Comparison of ENCODE assay signal across 24 cellular contexts in the genomic region with DNA sequence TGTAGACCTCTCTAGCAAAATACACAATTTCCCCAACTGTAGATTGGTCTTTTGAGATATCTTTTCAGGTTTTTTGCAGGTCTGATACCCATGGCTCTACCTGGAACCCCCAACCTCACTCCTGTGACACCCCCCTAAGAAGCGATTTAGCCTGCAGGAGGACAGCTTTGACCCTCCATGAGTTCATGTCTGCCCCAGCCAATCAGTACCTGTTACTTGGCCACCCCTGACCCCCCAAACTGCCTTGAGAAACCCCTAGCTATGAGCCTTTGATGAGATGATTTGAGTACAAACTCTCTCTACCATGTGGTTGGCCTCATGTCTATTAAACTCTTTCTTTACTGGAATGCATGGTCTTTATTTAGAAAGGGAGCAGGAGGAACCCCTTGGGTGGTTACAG. TPM values are rescaled to one million over a fixed set of nuclear protein-coding genes. Genes with fewer than 3 reads are reported as not detected.
DNase-seq lines count a peak whose midpoint lies in the region; ATAC-seq and TF ChIP-seq lines count a peak whose summit lies in the region.
"Had no signal": no experiment of that assay in that cellular context is flagged by ENCODE, and none has a peak within 500 bp of the region (broad histone marks: within the 10 kb centered on the region; RNA-seq: fewer than 3 reads in every experiment).

No MANE protein-coding gene starts in this region.

- peak overlapping the region; percentile 8 for H3K4me3 Mint-ChIP-seq in T-helper 2 cell treated with Interferon-gamma antibody and Interleukin-4, amounts not matched to agents 5 μg/mL and 100 μg/mL, for 36 hours
- H3K4me3 Mint-ChIP-seq: CD14-positive monocyte; CD4-positive, alpha-beta T cell; CD8-positive, alpha-beta memory T cell had no signal

- H3K4me1 ChIP-seq in thyroid gland = peaks cover 74 to 79% of the 10 kb centered on the region in 2 donors
- H3K4me1 ChIP-seq in left lung = peaks cover 0 to 6% of the 10 kb centered on the region in 2 donors
- no peaks in the 10 kb centered on the region for H3K4me1 ChIP-seq in MM.1S (ENCODE audit: low read length)
- H3K4me1 ChIP-seq: A549, BE2C had no signal

- H3K9me2 ChIP-seq in MM.1S (replicated peaks; ENCODE audit: insufficient read depth, low read length) = no peaks in the 10 kb centered on the region

- H2AFZ ChIP-seq in MM.1S (ENCODE audit: low read length) = no peak overlapping the region
- H2AFZ ChIP-seq: GM23248 had no signal

- no peaks in the 10 kb centered on the region for H3K36me3 Mint-ChIP-seq in T-helper 2 cell treated with Interferon-gamma antibody and Interleukin-4, amounts not matched to agents 5 μg/mL and 100 μg/mL, for 36 hours (ENCODE audit: low read depth)
- H3K36me3 Mint-ChIP-seq: CD14-positive monocyte; CD8-positive, alpha-beta memory T cell had no signal

- ATAC-seq in left lung (no peak), GM19351 (IDR thresholded peaks at IDR 0.05; ENCODE audit: unreplicated experiment) (no peak)
- ATAC-seq: A549 had no signal

- TF ChIP-seq POLR2A in thyroid gland (IDR thresholded peaks at IDR 0.05) = no peak

- H3K27me3 ChIP-seq in thyroid gland (no peaks in the 10 kb centered on the region), left lung (no peaks in the 10 kb centered on the region), MM.1S (replicated peaks; ENCODE audit: insufficient read depth, low read length) (peaks cover 100% of the 10 kb centered on the region)
- H3K27me3 ChIP-seq: BLaER1 treated with 17β-estradiol and CSF1 and Interleukin-3, amounts not matched to agents 10 nM and 100 nM had no signal

- no peak for DNase-seq in T-helper 2 cell treated with Interferon-gamma antibody and Interleukin-4, amounts not matched to agents 5 μg/mL and 100 μg/mL, for 36 hours (ENCODE audit: low spot score)
- DNase-seq in T-helper 2 cell = no peak
- DNase-seq in islet precursor cell = peak; percentile 4
- no peak for DNase-seq in thyroid gland
- no peak for DNase-seq in left lung
- no peak for DNase-seq in MM.1S
- DNase-seq: 8988T; ACHN; AML-193; BE2C; CD4-positive, alpha-beta T cell; CD8-positive, alpha-beta memory T cell; DMS 273 treated with DMSO at 0.1 percent for 48 hours; DMS79; GF-D8; GM23248; H7; HCEC 1CT had no signal

- H3K4me1 Mint-ChIP-seq in T-helper 2 cell treated with Interferon-gamma antibody and Interleukin-4, amounts not matched to agents 5 μg/mL and 100 μg/mL, for 36 hours (ENCODE audit: low read depth) = peaks cover 22% of the 10 kb centered on the region
- H3K4me1 Mint-ChIP-seq: CD14-positive monocyte; CD8-positive, alpha-beta memory T cell had no signal

- peaks cover 4% of the 10 kb centered on the region for H3K27me3 Mint-ChIP-seq in T-helper 2 cell treated with Interferon-gamma antibody and Interleukin-4, amounts not matched to agents 5 μg/mL and 100 μg/mL, for 36 hours (ENCODE audit: low read depth)

- no peaks in the 10 kb centered on the region for H3K79me2 ChIP-seq in MM.1S (ENCODE audit: low read length)

- no peaks in the 10 kb centered on the region for H3K9me3 Mint-ChIP-seq in T-helper 2 cell treated with Interferon-gamma antibody and Interleukin-4, amounts not matched to agents 5 μg/mL and 100 μg/mL, for 36 hours
- H3K9me3 Mint-ChIP-seq: CD4-positive, alpha-beta T cell; CD8-positive, alpha-beta memory T cell had no signal

- intact Hi-C loops in thyroid gland (cut with DNase I) (no loop called here), left lung (cut with DNase I) (no loop called here)

- TF ChIP-seq CTCF in thyroid gland (IDR thresholded peaks at IDR 0.05) = no peak
- TF ChIP-seq CTCF in left lung (IDR thresholded peaks at IDR 0.05) = no peak
- TF ChIP-seq CTCF in MM.1S (IDR thresholded peaks at IDR 0.05; ENCODE audit: low read length) = no peak

- H3F3A ChIP-seq in MM.1S (ENCODE audit: insufficient read depth, low read length) = no peaks in the 10 kb centered on the region

- no peaks in the 10 kb centered on the region for H3K36me3 ChIP-seq in thyroid gland
- H3K36me3 ChIP-seq in left lung = no peaks in the 10 kb centered on the region
- no peaks in the 10 kb centered on the region for H3K36me3 ChIP-seq in MM.1S (replicated peaks; ENCODE audit: insufficient read depth, low read length)
- H3K36me3 ChIP-seq: BE2C; BLaER1 treated with 17β-estradiol and CSF1 and Interleukin-3, amounts not matched to agents 10 nM and 100 nM had no signal

- no peak overlapping the region for H3K9ac ChIP-seq in MM.1S (ENCODE audit: low read length)
- H3K9ac ChIP-seq: BLaER1 treated with 17β-estradiol and CSF1 and Interleukin-3, amounts not matched to agents 10 nM and 100 nM; GM23248 had no signal

- peak overlapping the region; percentile 23 for H3K27ac Mint-ChIP-seq in T-helper 2 cell treated with Interferon-gamma antibody and Interleukin-4, amounts not matched to agents 5 μg/mL and 100 μg/mL, for 36 hours
- H3K27ac Mint-ChIP-seq: CD14-positive monocyte; CD4-positive, alpha-beta T cell had no signal

- H3K4me3 ChIP-seq in thyroid gland (replicated peaks in 1 of 3) = no peak overlapping the region
- no peak overlapping the region for H3K4me3 ChIP-seq in left lung
- no peak overlapping the region for H3K4me3 ChIP-seq in MM.1S (ENCODE audit: low read length)
- H3K4me3 ChIP-seq: A549; BLaER1 treated with 17β-estradiol and CSF1 and Interleukin-3, amounts not matched to agents 10 nM and 100 nM; GM23248 had no signal

- H3K27ac ChIP-seq in thyroid gland (peak overlapping the region; percentile 96 to 99 (median 96)), left lung (no peak overlapping the region), MM.1S (ENCODE audit: low read length) (no peak overlapping the region)
- H3K27ac ChIP-seq: A549; BLaER1 treated with 17β-estradiol and CSF1 and Interleukin-3, amounts not matched to agents 10 nM and 100 nM; GM23248 had no signal

- no peaks in the 10 kb centered on the region for H4K20me1 ChIP-seq in MM.1S (ENCODE audit: insufficient read depth, low read length)
- H4K20me1 ChIP-seq: BLaER1 treated with 17β-estradiol and CSF1 and Interleukin-3, amounts not matched to agents 10 nM and 100 nM had no signal

- H3K9me3 ChIP-seq in thyroid gland (no peaks in the 10 kb centered on the region), left lung (no peaks in the 10 kb centered on the region), MM.1S (replicated peaks; ENCODE audit: insufficient read depth, low read length) (no peaks in the 10 kb centered on the region)
- H3K9me3 ChIP-seq: BE2C had no signal

- 100% methylated on average over 1 of the region's 1 CpG for WGBS in thyroid gland, 2 donors

- H3K4me2 ChIP-seq in MM.1S (ENCODE audit: low read depth, low read length) = no peak overlapping the region
- H3K4me2 ChIP-seq: A549; BLaER1 treated with 17β-estradiol and CSF1 and Interleukin-3, amounts not matched to agents 10 nM and 100 nM had no signal

RNA-seq across cellular contexts. Expression of a gene that starts 25.7 kb away (rescaled TPM):
- total RNA-seq in thyroid gland = 10 to 100 TPM; 15.7 to 32.6 (median 24.9) TPM
- total RNA-seq in left lung = 1 to 10 TPM; 5.7 to 7.9 TPM
- total RNA-seq: CD8-positive, alpha-beta memory T cell; G401; GM23248; H1; H7 had no signal

RNA-seq across cellular contexts. Expression of a gene that starts 40.3 kb away (rescaled TPM):
- total RNA-seq in thyroid gland (not detected), left lung (not detected)
- total RNA-seq: CD4-positive, alpha-beta T cell; CD8-positive, alpha-beta memory T cell; G401; GM23248; H1; H7 had no signal

Comparison
In these comparisons a context has a peak if more than half of its experiments do, and no peak if none do; other contexts are left out.
1. H3K27ac ChIP-seq: peak in thyroid gland (3 of 3); none in left lung (0 of 2) and MM.1S (single experiment).